ENCODE assay signal across 12 cellular contexts in genomic region chr3:81699921-81700320, GRCh38.
DNase-seq lines count a peak whose midpoint lies in the region; TF ChIP-seq lines count a peak whose summit lies in the region.
"Had no signal": no experiment of that assay in that cellular context is flagged by ENCODE, and none has a peak within 500 bp of the region (broad histone marks: within the 10 kb centered on the region; RNA-seq: fewer than 3 reads in every experiment).

No MANE protein-coding gene starts in this region.

- H3K4me1 Mint-ChIP-seq in Calu3 (ENCODE audit: low read depth, unreplicated experiment), result no peaks in the 10 kb centered on the region
- H3K4me1 Mint-ChIP-seq: CD14-positive monocyte; CD4-positive, alpha-beta memory T cell; H9 had no signal

- 96 to 97% (median 96%) methylated on average over 5 of the region's 5 CpGs for WGBS in adrenal gland, 4 donors

- H3K36me3 ChIP-seq in ascending aorta, result peaks cover 4 to 17% of the 10 kb centered on the region in 2 donors
- no peaks in the 10 kb centered on the region for H3K36me3 ChIP-seq in adrenal gland (replicated peaks in 1 of 2)

- H3K27ac ChIP-seq in ascending aorta (no peak overlapping the region), adrenal gland (no peak overlapping the region)
- H3K27ac ChIP-seq: BLaER1 had no signal

- intact Hi-C loops in Calu3 (cut with micrococcal nuclease; ENCODE audit: unreplicated experiment), result no loop called here
- intact Hi-C loops in ascending aorta (cut with DNase I), result no loop called here
- intact Hi-C loops in adrenal gland (cut with DNase I), result no loop called here

- TF ChIP-seq CTCF in Calu3 (IDR thresholded peaks at IDR 0.05; ENCODE audit: unreplicated experiment) (no peak), ascending aorta (IDR thresholded peaks at IDR 0.05) (no peak), adrenal gland (IDR thresholded peaks at IDR 0.05) (no peak)

- no peaks in the 10 kb centered on the region for H3K9me3 Mint-ChIP-seq in Calu3 (ENCODE audit: low read depth, unreplicated experiment)
- H3K9me3 Mint-ChIP-seq: CD4-positive, alpha-beta memory T cell; H9 had no signal

- DNase-seq in COLO829 (ENCODE audit: low spot score) (peak; percentile 69), globus pallidus (ENCODE audit: low spot score) (peak; percentile 55), pons (ENCODE audit: low spot score) (peak; percentile 61), Calu3 (no peak), ascending aorta (ENCODE audit: low spot score in 2 of 2) (no peak), adrenal gland (no peak)
- DNase-seq: AML-193; CD4-positive, alpha-beta memory T cell; DMS 273 treated with DMSO at 0.1 percent for 48 hours; H9 had no signal

- no TSS peak for BruUV-seq in Calu3 (replicated peaks; lab: Mats Ljungman, UMichigan)

- no peak overlapping the region for H3K4me3 Mint-ChIP-seq in Calu3 (ENCODE audit: low read depth, unreplicated experiment)
- H3K4me3 Mint-ChIP-seq: CD14-positive monocyte; CD4-positive, alpha-beta memory T cell; H9 had no signal

- TF ChIP-seq POLR2A in adrenal gland (IDR thresholded peaks at IDR 0.05), result no peak

- H3K27ac Mint-ChIP-seq in Calu3 (ENCODE audit: unreplicated experiment), result no peak overlapping the region
- H3K27ac Mint-ChIP-seq: CD14-positive monocyte; CD4-positive, alpha-beta memory T cell; H9 had no signal

- H3K27me3 Mint-ChIP-seq in Calu3 (ENCODE audit: unreplicated experiment), result no peaks in the 10 kb centered on the region
- H3K27me3 Mint-ChIP-seq: CD4-positive, alpha-beta memory T cell had no signal

- CTCF ChIA-PET in Calu3 (lab: Charles Lee), result no interaction called here

- no peaks in the 10 kb centered on the region for H3K36me3 Mint-ChIP-seq in Calu3 (ENCODE audit: insufficient read depth, unreplicated experiment)

- H3K9me3 ChIP-seq in ascending aorta (no peaks in the 10 kb centered on the region), adrenal gland (replicated peaks in 1 of 3) (no peaks in the 10 kb centered on the region)
- H3K9me3 ChIP-seq: BLaER1 had no signal

- H3K4me1 ChIP-seq in ascending aorta (no peaks in the 10 kb centered on the region), adrenal gland (replicated peaks in 1 of 2) (no peaks in the 10 kb centered on the region)
- H3K4me1 ChIP-seq: BLaER1 had no signal

- no peak overlapping the region for H3K4me3 ChIP-seq in ascending aorta
- H3K4me3 ChIP-seq in adrenal gland, result no peak overlapping the region
- H3K4me3 ChIP-seq: BLaER1 had no signal

- H3K27me3 ChIP-seq in ascending aorta, result no peaks in the 10 kb centered on the region
- no peaks in the 10 kb centered on the region for H3K27me3 ChIP-seq in adrenal gland
- H3K27me3 ChIP-seq: BLaER1 had no signal

Comparison
In these comparisons a context has a peak if more than half of its experiments do, and no peak if none do; other contexts are left out.
1. DNase-seq: peak in COLO829 (single experiment), globus pallidus (single experiment) and pons (single experiment); none in Calu3 (single experiment), ascending aorta (0 of 2) and adrenal gland (0 of 7).